In the genomic region with DNA sequence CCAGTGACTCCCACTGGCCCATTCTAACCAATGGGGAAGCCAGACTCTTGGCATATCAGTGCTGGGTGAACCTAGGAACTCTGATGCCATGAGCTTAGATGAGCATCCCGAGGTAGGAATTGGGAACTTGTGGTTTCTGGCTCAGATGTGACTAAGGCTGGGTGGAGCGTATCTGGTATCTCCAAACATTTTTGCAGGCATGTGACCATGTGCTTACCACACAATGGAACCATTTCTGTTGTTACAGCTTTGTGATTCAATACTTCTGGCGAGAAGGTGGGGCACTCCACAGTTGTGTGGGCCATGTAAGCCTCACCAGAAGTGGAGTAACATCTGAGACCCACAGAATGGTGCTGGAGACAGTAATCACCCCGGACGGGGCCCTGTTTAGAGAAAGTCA, we compare ENCODE assay signal across 11 cellular contexts. TPM values are rescaled to one million over a fixed set of nuclear protein-coding genes. Genes with fewer than 3 reads are reported as not detected.
DNase-seq lines count a peak whose midpoint lies in the region; ATAC-seq and TF ChIP-seq lines count a peak whose summit lies in the region.
"Had no signal": no experiment of that assay in that cellular context is flagged by ENCODE, and none has a peak within 500 bp of the region (broad histone marks: within the 10 kb centered on the region; RNA-seq: fewer than 3 reads in every experiment).

No MANE protein-coding gene starts in this region.

- ATAC-seq in HG03108 (IDR thresholded peaks at IDR 0.05; ENCODE audit: unreplicated experiment) (no peak), HG03039 (IDR thresholded peaks at IDR 0.05; ENCODE audit: unreplicated experiment) (no peak)
- ATAC-seq: right cardiac atrium had no signal

- H3K4me3 ChIP-seq in ascending aorta, result no peak overlapping the region

- no peak for TF ChIP-seq CTCF in ascending aorta (IDR thresholded peaks at IDR 0.05)

- H3K27me3 ChIP-seq in ascending aorta, result no peaks in the 10 kb centered on the region

- DNase-seq in A172 (ENCODE audit: low spot score) (peak; percentile 99), HT1080 (ENCODE audit: low read depth) (peak; percentile 98), ascending aorta (ENCODE audit: low spot score in 2 of 2) (peak in 1 of 2 donors; percentile 82), kidney tubule cell (ENCODE audit: low spot score) (peak; percentile 94), NCI-H1436 (lab: John Stamatoyannopoulos, UW) (no peak), NCI-H2081 treated with DMSO at 0.1 percent for 48 hours (lab: John Stamatoyannopoulos, UW) (no peak)
- DNase-seq: activated effector memory CD4-positive, alpha-beta T cell treated with anti-CD3 and anti-CD28 coated beads, Interleukin-2, amount 50 U/mL, for 16 hours; hypothalamus; right cardiac atrium had no signal

- no peaks in the 10 kb centered on the region for H3K36me3 ChIP-seq in ascending aorta

- intact Hi-C loops in ascending aorta (cut with DNase I), result no loop called here

- peak overlapping the region; percentile 86 to 94 for H3K27ac ChIP-seq in ascending aorta

- no peaks in the 10 kb centered on the region for H3K9me3 ChIP-seq in ascending aorta

- peaks cover 10 to 29% of the 10 kb centered on the region in 2 donors for H3K4me1 ChIP-seq in ascending aorta

RNA-seq across cellular contexts. Expression of gene AVPI1, which starts 2.6 kb away (rescaled TPM):
- total RNA-seq in A172 (2014; rRNA removed; shearing (Covaris generic)), result 26.7 and 28.7 TPM in 2 replicates
- 27.4 and 34.9 TPM in 2 replicates for total RNA-seq in HT1080 (2014; rRNA removed; shearing (Covaris generic))
- polyA plus RNA-seq in HT1080 (2015; cell fraction: cytosol; rRNA removed), result 14.5 and 16.8 TPM in 2 replicates
- 8.9 and 12.3 TPM in 2 replicates for polyA plus RNA-seq in HT1080 (2015; cell fraction: nucleus; rRNA removed)
- total RNA-seq in ascending aorta, result 23.7 TPM

RNA-seq across cellular contexts. Expression of gene MARVELD1, which starts 23.9 kb away (rescaled TPM):
- 68.2 and 69.7 TPM in 2 replicates for total RNA-seq in A172 (2014; rRNA removed; shearing (Covaris generic))
- total RNA-seq in HT1080 (2014; rRNA removed; shearing (Covaris generic)), result 40.5 and 48.1 TPM in 2 replicates
- 63.4 and 64.3 TPM in 2 replicates for polyA plus RNA-seq in HT1080 (2015; cell fraction: cytosol; rRNA removed)
- polyA plus RNA-seq in HT1080 (2015; cell fraction: nucleus; rRNA removed), result 45.5 and 52.2 TPM in 2 replicates
- total RNA-seq in ascending aorta, result 43.7 TPM

RNA-seq across cellular contexts. Expression of gene ZFYVE27, which starts 47.3 kb away (rescaled TPM):
- total RNA-seq in A172 (2014; rRNA removed; shearing (Covaris generic)), result 22.4 and 25.6 TPM in 2 replicates
- total RNA-seq in HT1080 (2014; rRNA removed; shearing (Covaris generic)), result 19.4 and 20.9 TPM in 2 replicates
- 13.7 and 14.0 TPM in 2 replicates for polyA plus RNA-seq in HT1080 (2015; cell fraction: cytosol; rRNA removed)
- 44.9 and 49.2 TPM in 2 replicates for polyA plus RNA-seq in HT1080 (2015; cell fraction: nucleus; rRNA removed)
- 62.2 TPM for total RNA-seq in ascending aorta

RNA-seq across cellular contexts. Expression of gene PI4K2A, which starts 49.2 kb away (rescaled TPM):
- 31.7 and 32.1 TPM in 2 replicates for total RNA-seq in A172 (2014; rRNA removed; shearing (Covaris generic))
- 19.8 and 20.5 TPM in 2 replicates for total RNA-seq in HT1080 (2014; rRNA removed; shearing (Covaris generic))
- polyA plus RNA-seq in HT1080 (2015; cell fraction: cytosol; rRNA removed), result 17.1 and 18.3 TPM in 2 replicates
- 16.7 and 19.4 TPM in 2 replicates for polyA plus RNA-seq in HT1080 (2015; cell fraction: nucleus; rRNA removed)
- total RNA-seq in ascending aorta, result 33.7 TPM

RNA-seq across cellular contexts. Expression of gene MORN4, which starts 56.3 kb away (rescaled TPM):
- total RNA-seq in A172 (2014; rRNA removed; shearing (Covaris generic)), result 6.2 and 10.0 TPM in 2 replicates
- 1.9 and 3.6 TPM in 2 replicates for total RNA-seq in HT1080 (2014; rRNA removed; shearing (Covaris generic))
- 12.6 and 13.8 TPM in 2 replicates for polyA plus RNA-seq in HT1080 (2015; cell fraction: cytosol; rRNA removed)
- 6.4 and 11.0 TPM in 2 replicates for polyA plus RNA-seq in HT1080 (2015; cell fraction: nucleus; rRNA removed)
- 2.3 TPM for total RNA-seq in ascending aorta

Comparison
In these comparisons a context has a peak if more than half of its experiments do, and no peak if none do; other contexts are left out.
1. DNase-seq: peak in A172 (single experiment), HT1080 (single experiment) and kidney tubule cell (single experiment); none in NCI-H1436 (single experiment) and NCI-H2081 treated with DMSO at 0.1 percent for 48 hours (single experiment).